ENCODE assay signal across 1 cellular context in genomic region chr7:8442814-8443304, GRCh38.
A peak's percentile ranks its signal among the peaks of the same experiment; 100 is the strongest.
TF ChIP-seq lines count a peak whose summit lies in the region.

No MANE protein-coding gene starts in this region.

TF ChIP-seq in K562, 482 proteins besides CTCF, POLR2A, EP300 and RAD21 (continued from another document and continues in another):
- TF ChIP-seq CHD7 (IDR thresholded peaks at IDR 0.05; ENCODE audit: low read depth, low read length), result no peak
- TF ChIP-seq ZNF398 (CRISPR knock-in tag; IDR thresholded peaks at IDR 0.05), result no peak
- TF ChIP-seq ZNF57 (CRISPR knock-in tag; IDR thresholded peaks at IDR 0.05), result no peak
- no peak for TF ChIP-seq E4F1 (CRISPR knock-in tag; IDR thresholded peaks at IDR 0.05; ENCODE audit: borderline replicate concordance)
- no peak for TF ChIP-seq TARDBP (IDR thresholded peaks at IDR 0.05)
- no peak for TF ChIP-seq ZZZ3 (IDR thresholded peaks at IDR 0.05)
- TF ChIP-seq ARHGAP35 (IDR thresholded peaks at IDR 0.05; ENCODE audit: partially characterized antibody), result no peak
- TF ChIP-seq ETS2 (tag; IDR thresholded peaks at IDR 0.05; ENCODE audit: borderline replicate concordance, poor library complexity, severe bottlenecking), result no peak
- TF ChIP-seq ATF4 (CRISPR knock-in tag; IDR thresholded peaks at IDR 0.05), result no peak
- no peak for TF ChIP-seq HSF4 (CRISPR knock-in tag; IDR thresholded peaks at IDR 0.05; ENCODE audit: borderline replicate concordance)
- no peak for TF ChIP-seq ZNF280A (IDR thresholded peaks at IDR 0.05; ENCODE audit: low read depth, partially characterized antibody)
- no peak for TF ChIP-seq BMI1 (IDR thresholded peaks at IDR 0.05; ENCODE audit: low read length)
- TF ChIP-seq ZNF511 (CRISPR knock-in tag; IDR thresholded peaks at IDR 0.05), result 0 out of 2 replicates have a peak, but pooled peaks have one; percentile 39
- TF ChIP-seq DLX4 (CRISPR knock-in tag; IDR thresholded peaks at IDR 0.05), result no peak
- TF ChIP-seq EHMT2 (IDR thresholded peaks at IDR 0.05), result peak; percentile 92
- no peak for TF ChIP-seq RFX5 (IDR thresholded peaks at IDR 0.05; ENCODE audit: low read depth, low read length)
- TF ChIP-seq LCOR (CRISPR knock-in tag; IDR thresholded peaks at IDR 0.05), result no peak
- no peak for TF ChIP-seq TBL1XR1 (IDR thresholded peaks at IDR 0.05; ENCODE audit: low read length in 2 of 2)
- no peak for TF ChIP-seq ZNF3 (CRISPR knock-in tag; IDR thresholded peaks at IDR 0.05)
- no peak for TF ChIP-seq ZMIZ1 (IDR thresholded peaks at IDR 0.05; ENCODE audit: low read depth in 2 of 2, low read length in 2 of 2)
- no peak for TF ChIP-seq ARNT (IDR thresholded peaks at IDR 0.05)
- TF ChIP-seq SMC3 (conservative IDR thresholded peaks at IDR 0.05; ENCODE audit: insufficient read depth, low read depth, low read length), result no peak
- no peak for TF ChIP-seq IFI16 (CRISPR knock-in tag; IDR thresholded peaks at IDR 0.05)
- TF ChIP-seq DNMT1 (IDR thresholded peaks at IDR 0.05), result no peak
- no peak for TF ChIP-seq NBN (IDR thresholded peaks at IDR 0.05; ENCODE audit: low read depth)
- TF ChIP-seq GMEB1 (CRISPR knock-in tag; IDR thresholded peaks at IDR 0.05), result no peak
- TF ChIP-seq STAT5B (CRISPR knock-in tag; IDR thresholded peaks at IDR 0.05), result no peak
- TF ChIP-seq PTBP1 (IDR thresholded peaks at IDR 0.05; ENCODE audit: low read depth, low read length), result no peak
- TF ChIP-seq HDAC6 (IDR thresholded peaks at IDR 0.05; ENCODE audit: low read depth, low read length), result no peak
- TF ChIP-seq TAF9B (IDR thresholded peaks at IDR 0.05; ENCODE audit: partially characterized antibody), result no peak
- TF ChIP-seq MTF1 (CRISPR knock-in tag; IDR thresholded peaks at IDR 0.05; ENCODE audit: borderline replicate concordance), result no peak
